In the genomic region with DNA sequence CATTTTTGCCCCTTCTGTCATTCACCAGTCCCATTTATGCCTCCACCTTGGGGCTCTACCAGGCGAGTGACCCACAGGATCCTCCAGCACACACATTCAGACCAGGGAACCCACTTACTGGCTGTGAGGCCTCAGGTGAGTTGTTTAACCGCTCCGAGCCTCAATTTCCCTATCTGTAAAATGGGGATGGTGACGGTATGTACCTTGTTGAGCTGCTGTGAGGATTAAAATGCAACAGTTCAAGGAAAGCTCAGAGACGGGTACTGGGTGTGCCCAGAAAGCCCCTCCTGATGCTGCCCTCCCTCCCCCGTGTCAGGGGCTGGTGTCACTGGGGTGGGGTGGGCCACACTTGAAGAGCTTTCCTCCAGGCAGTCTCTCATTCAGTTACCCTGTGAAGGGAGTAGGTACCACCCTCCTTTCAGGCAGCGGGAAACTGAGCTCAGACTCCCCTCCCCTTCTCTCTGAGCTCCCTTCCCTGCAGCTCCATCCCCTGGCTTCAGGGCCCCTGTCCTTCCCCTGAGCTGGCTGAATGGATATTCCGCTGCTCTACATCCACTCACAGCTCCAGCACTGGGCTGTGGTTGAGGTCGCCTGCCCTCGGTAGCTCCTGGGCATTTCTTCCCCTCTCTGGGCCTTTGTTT, we compare ENCODE assay signal across 3 cellular contexts.
TF ChIP-seq lines count a peak whose summit lies in the region.

No MANE protein-coding gene starts in this region.

TF ChIP-seq in HCT116, 20 proteins besides CTCF, POLR2A, EP300 and RAD21:
- TF ChIP-seq EZH2 (IDR thresholded peaks at IDR 0.05) (no peak), CBX3 (IDR thresholded peaks at IDR 0.05; ENCODE audit: low read depth) (no peak), ZNF274 (IDR thresholded peaks at IDR 0.05; ENCODE audit: low read depth, low read length) (no peak), SRF (IDR thresholded peaks at IDR 0.05; ENCODE audit: low read depth) (no peak)
- TF ChIP-seq, protein P1, sequence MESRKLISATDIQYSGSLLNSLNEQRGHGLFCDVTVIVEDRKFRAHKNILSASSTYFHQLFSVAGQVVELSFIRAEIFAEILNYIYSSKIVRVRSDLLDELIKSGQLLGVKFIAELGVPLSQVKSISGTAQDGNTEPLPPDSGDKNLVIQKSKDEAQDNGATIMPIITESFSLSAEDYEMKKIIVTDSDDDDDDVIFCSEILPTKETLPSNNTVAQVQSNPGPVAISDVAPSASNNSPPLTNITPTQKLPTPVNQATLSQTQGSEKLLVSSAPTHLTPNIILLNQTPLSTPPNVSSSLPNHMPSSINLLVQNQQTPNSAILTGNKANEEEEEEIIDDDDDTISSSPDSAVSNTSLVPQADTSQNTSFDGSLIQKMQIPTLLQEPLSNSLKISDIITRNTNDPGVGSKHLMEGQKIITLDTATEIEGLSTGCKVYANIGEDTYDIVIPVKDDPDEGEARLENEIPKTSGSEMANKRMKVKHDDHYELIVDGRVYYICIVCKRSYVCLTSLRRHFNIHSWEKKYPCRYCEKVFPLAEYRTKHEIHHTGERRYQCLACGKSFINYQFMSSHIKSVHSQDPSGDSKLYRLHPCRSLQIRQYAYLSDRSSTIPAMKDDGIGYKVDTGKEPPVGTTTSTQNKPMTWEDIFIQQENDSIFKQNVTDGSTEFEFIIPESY (IDR thresholded peaks at IDR 0.05; ENCODE audit: extremely low read depth, insufficient replicate concordance, low read length): no peak
- TF ChIP-seq, protein P2, sequence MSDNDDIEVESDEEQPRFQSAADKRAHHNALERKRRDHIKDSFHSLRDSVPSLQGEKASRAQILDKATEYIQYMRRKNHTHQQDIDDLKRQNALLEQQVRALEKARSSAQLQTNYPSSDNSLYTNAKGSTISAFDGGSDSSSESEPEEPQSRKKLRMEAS (IDR thresholded peaks at IDR 0.05): no peak

TF ChIP-seq in K562, 482 proteins besides CTCF, POLR2A, EP300 and RAD21:
- TF ChIP-seq ZNF431 (CRISPR knock-in tag; IDR thresholded peaks at IDR 0.05) (no peak), RBM25 (IDR thresholded peaks at IDR 0.05; ENCODE audit: low read depth, low read length, severe bottlenecking) (peak; percentile 26)

TF ChIP-seq in liver, 16 proteins besides CTCF, POLR2A, EP300 and RAD21:
- TF ChIP-seq EGR1 (IDR thresholded peaks at IDR 0.05; ENCODE audit: low read depth in 2 of 2): no peak
- TF ChIP-seq, protein P2 (IDR thresholded peaks at IDR 0.05): no peak
- TF ChIP-seq RXRA (IDR thresholded peaks at IDR 0.05): no peak
- no peak for TF ChIP-seq NR2F2 (IDR thresholded peaks at IDR 0.05)
- TF ChIP-seq YY1 (IDR thresholded peaks at IDR 0.05): no peak
- TF ChIP-seq HNF4G (IDR thresholded peaks at IDR 0.05): no peak
- TF ChIP-seq, protein P3, sequence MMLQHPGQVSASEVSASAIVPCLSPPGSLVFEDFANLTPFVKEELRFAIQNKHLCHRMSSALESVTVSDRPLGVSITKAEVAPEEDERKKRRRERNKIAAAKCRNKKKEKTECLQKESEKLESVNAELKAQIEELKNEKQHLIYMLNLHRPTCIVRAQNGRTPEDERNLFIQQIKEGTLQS (IDR thresholded peaks at IDR 0.05): no peak
- TF ChIP-seq HNF4A (conservative IDR thresholded peaks at IDR 0.05): no peak
- TF ChIP-seq JUND (IDR thresholded peaks at IDR 0.05): no peak
- TF ChIP-seq FOXA2 (IDR thresholded peaks at IDR 0.05): no peak
- TF ChIP-seq FOXA1 (IDR thresholded peaks at IDR 0.05): no peak
- no peak for TF ChIP-seq GABPA (IDR thresholded peaks at IDR 0.05 in 1 of 2, conservative IDR thresholded peaks at IDR 0.05 in 1 of 2)
